11 cellular contexts compared by ENCODE assay signal in the genomic region with DNA sequence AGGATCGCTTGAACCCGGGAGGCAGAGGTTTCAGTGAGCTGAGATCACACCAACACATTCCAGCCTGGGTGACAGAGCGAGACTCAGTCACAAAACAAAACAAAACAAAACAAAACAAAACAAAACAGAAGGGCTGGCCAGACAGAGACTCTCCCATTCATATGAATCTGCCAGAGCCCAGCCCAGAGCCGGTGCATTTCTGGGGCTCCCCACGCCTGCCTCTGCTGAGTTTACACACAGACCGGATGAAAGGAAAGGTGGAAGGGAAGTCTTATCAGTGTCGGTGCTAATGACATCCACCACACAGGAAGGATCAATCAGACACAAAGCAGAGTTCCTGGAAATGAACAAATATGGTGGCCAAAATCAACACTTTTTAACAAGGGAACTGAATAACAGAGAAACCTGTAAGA. TPM values are rescaled to one million over a fixed set of nuclear protein-coding genes. Genes with fewer than 3 reads are reported as not detected.
DNase-seq lines count a peak whose midpoint lies in the region; ATAC-seq lines count a peak whose summit lies in the region.
"Had no signal": no experiment of that assay in that cellular context is flagged by ENCODE, and none has a peak within 500 bp of the region (broad histone marks: within the 10 kb centered on the region; RNA-seq: fewer than 3 reads in every experiment).

No MANE protein-coding gene starts in this region.

- H3K4me3 Mint-ChIP-seq in activated naive CD4-positive, alpha-beta T cell treated with anti-CD3 and anti-CD28 coated beads for 36 hours, result peak overlapping the region; percentile 52
- H3K4me3 Mint-ChIP-seq in stimulated activated naive CD8-positive, alpha-beta T cell treated with anti-CD3 and anti-CD28 coated beads, Interleukin-15, amount 100 ng/mL, for 72 hours, result peak overlapping the region; percentile 69 to 81

- no peaks in the 10 kb centered on the region for H3K27me3 ChIP-seq in mesendoderm (ENCODE audit: insufficient read depth, low read length, poor library complexity)

- no peak overlapping the region for H4K8ac ChIP-seq in mesendoderm (ENCODE audit: low read depth, low read length)

- H2BK5ac ChIP-seq in mesendoderm (ENCODE audit: low read length), result no peak overlapping the region

- H3K36me3 Mint-ChIP-seq in activated naive CD4-positive, alpha-beta T cell treated with anti-CD3 and anti-CD28 coated beads for 36 hours (ENCODE audit: low read depth), result no peaks in the 10 kb centered on the region

- peak overlapping the region; percentile 98 for H3K27ac Mint-ChIP-seq in activated naive CD4-positive, alpha-beta T cell treated with anti-CD3 and anti-CD28 coated beads for 36 hours
- H3K27ac Mint-ChIP-seq in stimulated activated naive CD8-positive, alpha-beta T cell treated with anti-CD3 and anti-CD28 coated beads, Interleukin-15, amount 100 ng/mL, for 72 hours, result peak overlapping the region; percentile 94 to 98

- H2BK15ac ChIP-seq in mesendoderm (replicated peaks; ENCODE audit: low read depth), result no peak overlapping the region

- H3K4me1 Mint-ChIP-seq in activated naive CD4-positive, alpha-beta T cell treated with anti-CD3 and anti-CD28 coated beads for 36 hours (ENCODE audit: low read depth), result peaks cover 41% of the 10 kb centered on the region
- peaks cover 59% of the 10 kb centered on the region for H3K4me1 Mint-ChIP-seq in stimulated activated naive CD8-positive, alpha-beta T cell treated with anti-CD3 and anti-CD28 coated beads, Interleukin-15, amount 100 ng/mL, for 72 hours

- WGBS in mesendoderm (ENCODE audit: extremely low coverage, insufficient coverage, low lambda C conversion rate), result no CpG with 5 or more reads among the region's 7 CpGs

- H3K9me3 Mint-ChIP-seq in activated naive CD4-positive, alpha-beta T cell treated with anti-CD3 and anti-CD28 coated beads for 36 hours, result no peaks in the 10 kb centered on the region
- no peaks in the 10 kb centered on the region for H3K9me3 Mint-ChIP-seq in stimulated activated naive CD8-positive, alpha-beta T cell treated with anti-CD3 and anti-CD28 coated beads, Interleukin-15, amount 100 ng/mL, for 72 hours

- H3K9ac ChIP-seq in mesendoderm (ENCODE audit: low read length), result no peak overlapping the region

- H3K23ac ChIP-seq in mesendoderm (ENCODE audit: low read length), result no peak overlapping the region

- H3K4me1 ChIP-seq in mesendoderm (ENCODE audit: control insufficient read depth, low read depth, low read length), result no peaks in the 10 kb centered on the region

- H3K27ac ChIP-seq in mesendoderm (ENCODE audit: low read depth, low read length), result no peak overlapping the region
- H3K27ac ChIP-seq: 22Rv1 had no signal

- CTCF ChIA-PET in activated naive CD4-positive, alpha-beta T cell treated with anti-CD3 and anti-CD28 coated beads for 36 hours (lab: Charles Lee), result no interaction called here

- H3K79me2 ChIP-seq in mesendoderm (ENCODE audit: control insufficient read depth, insufficient read depth, low read length), result no peaks in the 10 kb centered on the region

- intact Hi-C loops in activated naive CD4-positive, alpha-beta T cell treated with anti-CD3 and anti-CD28 coated beads for 36 hours (cut with micrococcal nuclease), result loop anchor here (10.0 kb wide), 1 partner anchor 524 kb away; a partner anchor contains a TSS

- no peak overlapping the region for H3K4me2 ChIP-seq in mesendoderm (ENCODE audit: low read length)
- H3K4me2 ChIP-seq: smooth muscle cell had no signal

- H3K27me3 Mint-ChIP-seq in activated naive CD4-positive, alpha-beta T cell treated with anti-CD3 and anti-CD28 coated beads for 36 hours (ENCODE audit: low read depth), result no peaks in the 10 kb centered on the region
- H3K27me3 Mint-ChIP-seq in stimulated activated naive CD8-positive, alpha-beta T cell treated with anti-CD3 and anti-CD28 coated beads, Interleukin-15, amount 100 ng/mL, for 72 hours, result no peaks in the 10 kb centered on the region

- ATAC-seq in activated CD4-positive, CD25-positive, alpha-beta regulatory T cell treated with anti-CD3 and anti-CD28 coated beads, Interleukin-2, amount 50 U/mL, for 24 hours, result peak; percentile 77 to 83
- peak; percentile 50 for ATAC-seq in left lobe of liver
- ATAC-seq in stimulated activated naive CD8-positive, alpha-beta T cell treated with anti-CD3 and anti-CD28 coated beads, Interleukin-15, amount 100 ng/mL, for 72 hours, result peak; percentile 91

- no peak overlapping the region for H3K4me3 ChIP-seq in mesendoderm (ENCODE audit: low read length)
- H3K4me3 ChIP-seq: smooth muscle cell had no signal

- H3K56ac ChIP-seq in mesendoderm (ENCODE audit: low read length), result no peak overlapping the region

- DNase-seq in activated CD4-positive, CD25-positive, alpha-beta regulatory T cell treated with anti-CD3 and anti-CD28 coated beads, Interleukin-2, amount 50 U/mL, for 72 hours, result no peak
- peak; percentile 87 for DNase-seq in activated naive CD4-positive, alpha-beta T cell treated with anti-CD3 and anti-CD28 coated beads for 36 hours
- no peak for DNase-seq in left lobe of liver (ENCODE audit: low spot score)
- peak in 1 of 2 donors; percentile 58 for DNase-seq in stimulated activated naive CD8-positive, alpha-beta T cell treated with anti-CD3 and anti-CD28 coated beads, Interleukin-15, amount 100 ng/mL, for 72 hours
- no peak for DNase-seq in GOT3 (lab: John Stamatoyannopoulos, UW)
- no peak for DNase-seq in mesendoderm
- no peak for DNase-seq in DMS 273 (lab: John Stamatoyannopoulos, UW; ENCODE audit: unreplicated experiment)
- DNase-seq: kidney glomerular epithelial cell had no signal

- H3K36me3 ChIP-seq in mesendoderm (ENCODE audit: control insufficient read depth, insufficient read depth, low read length), result no peaks in the 10 kb centered on the region

- no peak overlapping the region for H3K4ac ChIP-seq in mesendoderm (ENCODE audit: low read depth, low read length)

- H3K18ac ChIP-seq in mesendoderm (ENCODE audit: low read length), result no peak overlapping the region

- no peak overlapping the region for H2BK120ac ChIP-seq in mesendoderm (ENCODE audit: low read depth, low read length)

- H4K5ac ChIP-seq in mesendoderm (ENCODE audit: low read length), result no peak overlapping the region

- no peaks in the 10 kb centered on the region for H3K79me1 ChIP-seq in mesendoderm (ENCODE audit: low read length)

- no peak overlapping the region for H2AK5ac ChIP-seq in mesendoderm (ENCODE audit: low read length)

RNA-seq across cellular contexts. Expression of a gene that starts 6.8 kb away (rescaled TPM):
- total RNA-seq in activated naive CD4-positive, alpha-beta T cell treated with anti-CD3 and anti-CD28 coated beads for 36 hours, result 10 to 100 TPM; 28.1 to 28.4 TPM
- total RNA-seq in left lobe of liver, result 30.6 TPM
- polyA plus RNA-seq in mesendoderm (2013, experiment 1 of 2), result 17.1 TPM
- polyA plus RNA-seq in mesendoderm (2013, experiment 2 of 2), result 16.6 TPM

RNA-seq across cellular contexts. Expression of a gene that starts 7.4 kb away (rescaled TPM):
- 1 to 10 TPM; 5.1 to 6.5 TPM for total RNA-seq in activated naive CD4-positive, alpha-beta T cell treated with anti-CD3 and anti-CD28 coated beads for 36 hours
- total RNA-seq in left lobe of liver, result 6.5 TPM
- 2.1 TPM for polyA plus RNA-seq in mesendoderm (2013, experiment 1 of 2)
- polyA plus RNA-seq in mesendoderm (2013, experiment 2 of 2), result 2.2 TPM

RNA-seq across cellular contexts. Expression of a gene that starts 10.4 kb away (rescaled TPM):
- under 1 TPM in 1 of 2 experiments, not detected in 1; 0.17 TPM for total RNA-seq in activated naive CD4-positive, alpha-beta T cell treated with anti-CD3 and anti-CD28 coated beads for 36 hours
- total RNA-seq in left lobe of liver, result not detected
- polyA plus RNA-seq in mesendoderm (2013, experiment 1 of 2), result 0.01 TPM
- 0.03 TPM for polyA plus RNA-seq in mesendoderm (2013, experiment 2 of 2)
